In genomic region chr7:55177068-55177530, GRCh38 we compare ENCODE assay signal across 14 cellular contexts.
DNase-seq lines count a peak whose midpoint lies in the region; ATAC-seq and TF ChIP-seq lines count a peak whose summit lies in the region.
"Had no signal": no experiment of that assay in that cellular context is flagged by ENCODE, and none has a peak within 500 bp of the region (broad histone marks: within the 10 kb centered on the region; RNA-seq: fewer than 3 reads in every experiment).

No MANE protein-coding gene starts in this region.

- TF ChIP-seq POLR2A in sigmoid colon (IDR thresholded peaks at IDR 0.05) (no peak), ovary (IDR thresholded peaks at IDR 0.05) (no peak)

- H3K9me3 ChIP-seq in sigmoid colon (no peaks in the 10 kb centered on the region), ovary (no peaks in the 10 kb centered on the region)

- peaks cover 21 to 59% (median 41%) of the 10 kb centered on the region in 4 donors for H3K36me3 ChIP-seq in sigmoid colon
- H3K36me3 ChIP-seq in ovary, result no peaks in the 10 kb centered on the region

- ATAC-seq in HG02678 (IDR thresholded peaks at IDR 0.05; ENCODE audit: unreplicated experiment), result no peak
- ATAC-seq: WTC11 had no signal

- WGBS in sigmoid colon, 2 donors, result 85 to 89% methylated on average over 7 of the region's 7 CpGs
- WGBS in ovary, 3 donors, result 66 to 71% (median 69%) methylated on average over 7 of the region's 7 CpGs

- DNase-seq in AG10803 (ENCODE audit: low read depth), result peak; percentile 11
- DNase-seq in SK-MEL-5 (ENCODE audit: low read depth, low spot score), result peak; percentile 10
- peak; percentile 33 to 64 for DNase-seq in foreskin fibroblast
- no peak for DNase-seq in sigmoid colon
- no peak for DNase-seq in HUDEP-2 (lab: John Stamatoyannopoulos, UW; ENCODE audit: unreplicated experiment in 76 of 76)
- DNase-seq in activated CD4-positive, CD25-positive, alpha-beta regulatory T cell (lab: John Stamatoyannopoulos, UW), result no peak
- DNase-seq in ovary, result no peak
- DNase-seq: activated naive CD4-positive, alpha-beta T cell; NCI-H1417 treated with DMSO at 0.1 percent for 48 hours; NCI-H446 treated with DMSO at 0.1 percent for 48 hours; retina; stimulated activated CD4-positive, alpha-beta T cell treated with anti-CD3 and anti-CD28 coated beads, Interleukin-4, amount 100 ng/mL, for 24 hours had no signal

- no peaks in the 10 kb centered on the region for H3K27me3 ChIP-seq in sigmoid colon
- H3K27me3 ChIP-seq in ovary, result no peaks in the 10 kb centered on the region

- TF ChIP-seq CTCF in AG10803 (conservative IDR thresholded peaks at IDR 0.05; ENCODE audit: low read length), result no peak
- TF ChIP-seq CTCF in foreskin fibroblast (IDR thresholded peaks at IDR 0.05; ENCODE audit: low read depth, low read length), result no peak
- no peak for TF ChIP-seq CTCF in sigmoid colon (IDR thresholded peaks at IDR 0.05)
- no peak for TF ChIP-seq CTCF in ovary (IDR thresholded peaks at IDR 0.05)

- H3K4me3 ChIP-seq in AG10803 (ENCODE audit: low read length) (no peak overlapping the region), foreskin fibroblast (ENCODE audit: low read depth in 1 of 2, low read length in 2 of 2) (no peak overlapping the region), sigmoid colon (no peak overlapping the region), ovary (no peak overlapping the region)

- in situ Hi-C loops in SK-MEL-5 (cut with HindIII; ENCODE audit: low pct_unique_long_range_greater_than_20kb, low sequenced_read_pairs), result no loop called here

- H3K4me1 ChIP-seq in sigmoid colon (peaks cover 0 to 34% (median 24%) of the 10 kb centered on the region in 4 donors), ovary (ENCODE audit: insufficient read depth) (peaks cover 27% of the 10 kb centered on the region)

- TF ChIP-seq EP300 in sigmoid colon (IDR thresholded peaks at IDR 0.05), result no peak
- no peak for TF ChIP-seq EP300 in ovary (IDR thresholded peaks at IDR 0.05)

- H3K27ac ChIP-seq in sigmoid colon (peak overlapping the region in 3 of 4 donors; percentile 48 to 61 (median 49)), ovary (peak overlapping the region in 1 of 2 donors; percentile 78)

- intact Hi-C loops in sigmoid colon (cut with DNase I), result no loop called here
- intact Hi-C loops in ovary (cut with DNase I), result loop anchor here in 1 of 4 donors (10.0 kb wide), 1 partner anchor 152 kb away; no protein-coding TSS in a partner anchor

Comparison
In these comparisons a context has a peak if more than half of its experiments do, and no peak if none do; other contexts are left out.
1. DNase-seq: peak in AG10803 (single experiment), SK-MEL-5 (single experiment) and foreskin fibroblast (2 of 2); none in sigmoid colon (single experiment), HUDEP-2 (0 of 76), activated CD4-positive, CD25-positive, alpha-beta regulatory T cell (0 of 4) and ovary (0 of 5).